ENCODE assay signal across 16 cellular contexts in the genomic region with DNA sequence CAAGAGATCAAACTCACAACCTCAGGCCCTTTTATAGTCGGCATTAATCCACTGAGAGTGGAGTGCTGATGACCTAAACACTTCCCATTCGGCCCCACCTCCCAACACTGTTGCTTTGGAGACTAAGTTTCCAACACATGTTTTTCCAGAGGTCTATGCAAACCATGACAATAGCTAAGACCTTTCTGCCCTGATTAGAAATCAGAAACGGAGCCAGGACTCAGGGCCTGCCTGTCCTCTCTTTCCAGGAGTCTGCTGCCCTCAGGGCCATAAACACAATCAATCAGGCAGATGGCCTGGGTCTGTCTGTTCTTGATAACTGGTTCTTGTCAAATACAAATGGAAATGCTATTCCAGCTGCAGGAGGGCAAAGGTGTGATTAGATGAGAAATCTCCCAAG.
"Had no signal": no experiment of that assay in that cellular context is flagged by ENCODE, and none has a peak within 500 bp of the region (broad histone marks: within the 10 kb centered on the region; RNA-seq: fewer than 3 reads in every experiment).

No MANE protein-coding gene starts in this region.

- H3K36me3 ChIP-seq: suprapubic skin, upper lobe of right lung had no signal

- H3K27ac Mint-ChIP-seq: activated B cell treated with CpG ODN at 0.5 μM for 24 hours; activated CD4-positive, alpha-beta T cell treated with anti-CD3 and anti-CD28 coated beads, Interleukin-2, amount 10 ng/mL, durations not matched to agents 24 days and 14 days; activated naive CD4-positive, alpha-beta T cell treated with anti-CD3 and anti-CD28 coated beads for 36 hours; activated T-helper 17 cell treated with anti-CD3 and anti-CD28 coated beads, Interleukin-2, amount 50 U/mL, for 72 hours; natural killer cell treated with Interleukin-12 subunit alpha and Interleukin-12 subunit beta and Interleukin-15 and Interleukin-18, amount 100 ng/mL, for 72 hours; T-helper 17 cell had no signal

- DNase-seq: activated B cell treated with CpG ODN at 0.5 μM for 24 hours; activated CD4-positive, alpha-beta T cell treated with anti-CD3 and anti-CD28 coated beads, Interleukin-2, amount 10 ng/mL, durations not matched to agents 24 days and 14 days; activated CD8-positive, alpha-beta memory T cell treated with anti-CD3 and anti-CD28 coated beads for 24 hours; activated naive CD4-positive, alpha-beta T cell treated with anti-CD3 and anti-CD28 coated beads for 36 hours; caudate nucleus; effector memory CD4-positive, alpha-beta T cell; hypothalamus; left colon; stimulated activated CD4-positive, alpha-beta T cell treated with anti-CD3 and anti-CD28 coated beads, Interleukin-2, amount 100 ng/mL, for 48 hours; stimulated activated naive CD8-positive, alpha-beta T cell treated with anti-CD3 and anti-CD28 coated beads, Interleukin-15, Interleukin-2, amounts not matched to agents 100 U/mL and 50 U/mL, for 24 hours; T-helper 17 cell; upper lobe of right lung had no signal

- H3K4me3 Mint-ChIP-seq: activated B cell treated with CpG ODN at 0.5 μM for 24 hours; activated CD4-positive, alpha-beta T cell treated with anti-CD3 and anti-CD28 coated beads, Interleukin-2, amount 10 ng/mL, durations not matched to agents 24 days and 14 days; activated naive CD4-positive, alpha-beta T cell treated with anti-CD3 and anti-CD28 coated beads for 36 hours; activated T-helper 17 cell treated with anti-CD3 and anti-CD28 coated beads, Interleukin-2, amount 50 U/mL, for 72 hours; natural killer cell treated with Interleukin-12 subunit alpha and Interleukin-12 subunit beta and Interleukin-15 and Interleukin-18, amount 100 ng/mL, for 72 hours; T-helper 17 cell had no signal

- H3K4me1 Mint-ChIP-seq: activated B cell treated with CpG ODN at 0.5 μM for 24 hours; activated CD4-positive, alpha-beta T cell treated with anti-CD3 and anti-CD28 coated beads, Interleukin-2, amount 10 ng/mL, durations not matched to agents 24 days and 14 days; activated T-helper 17 cell treated with anti-CD3 and anti-CD28 coated beads, Interleukin-2, amount 50 U/mL, for 72 hours had no signal

- H3K4me3 ChIP-seq: coronary artery, suprapubic skin, upper lobe of right lung had no signal

- H3K27me3 ChIP-seq: suprapubic skin had no signal

- ATAC-seq: activated T-helper 17 cell treated with anti-CD3 and anti-CD28 coated beads, Interleukin-2, amount 50 U/mL, for 72 hours; left colon; T-helper 17 cell; upper lobe of right lung had no signal

- H3K27ac ChIP-seq: coronary artery, suprapubic skin, upper lobe of right lung had no signal

- H3K9me3 ChIP-seq: suprapubic skin, upper lobe of right lung had no signal

- H3K4me1 ChIP-seq: suprapubic skin, upper lobe of right lung had no signal
